In the genomic region with DNA sequence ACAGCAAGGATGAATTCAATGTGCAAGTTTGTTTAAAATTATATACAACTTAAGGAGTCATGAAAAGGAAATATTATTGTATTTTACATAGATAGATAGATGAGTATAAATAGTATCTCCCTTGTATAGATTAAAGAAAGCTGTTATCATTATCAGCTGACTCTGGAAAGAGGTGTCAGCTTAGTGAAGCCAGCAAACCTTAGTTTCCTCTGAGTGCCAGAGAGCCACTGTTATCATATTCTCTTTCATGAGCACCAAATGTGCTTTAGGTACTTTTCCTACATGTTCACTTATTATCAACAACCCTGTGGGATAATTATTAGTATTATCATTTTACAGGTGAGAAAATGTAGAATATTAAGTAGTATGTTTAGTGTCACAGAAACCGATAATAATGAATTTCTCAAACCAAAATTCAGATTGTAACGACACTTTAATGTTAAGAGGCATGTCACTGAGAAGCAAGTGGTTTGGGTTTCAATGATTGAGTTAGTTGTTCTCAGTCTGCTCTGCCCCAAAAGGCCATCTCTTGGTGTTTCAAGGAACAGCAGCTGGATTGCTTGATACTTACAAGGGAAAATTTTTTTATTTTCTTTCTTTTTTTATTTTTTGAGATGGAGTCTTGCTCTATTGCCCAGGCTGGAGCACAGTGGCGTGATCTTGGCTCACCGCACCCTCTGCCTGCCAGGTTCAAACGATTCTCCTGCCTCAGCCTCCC, we compare ENCODE assay signal across 15 cellular contexts. TPM values are rescaled to one million over a fixed set of nuclear protein-coding genes. Genes with fewer than 3 reads are reported as not detected.
DNase-seq lines count a peak whose midpoint lies in the region; FAIRE-seq and TF ChIP-seq lines count a peak whose summit lies in the region.
"Had no signal": no experiment of that assay in that cellular context is flagged by ENCODE, and none has a peak within 500 bp of the region (broad histone marks: within the 10 kb centered on the region; RNA-seq: fewer than 3 reads in every experiment).

No MANE protein-coding gene starts in this region.

- TF ChIP-seq CTCF in C4-2B (conservative IDR thresholded peaks at IDR 0.05), result peak; percentile 13; the same call in 1 of the 2 replicates
- peak in 1 of 3 experiments; percentile 15; a peak in 1 of 4 replicates for TF ChIP-seq CTCF in H1 (IDR thresholded peaks at IDR 0.05; ENCODE audit: control extremely low read depth in 1 of 3, insufficient read depth in 1 of 3, low read depth in 1 of 3, low read length in 3 of 3)

- H3K36me3 ChIP-seq in H1 (ENCODE audit: control insufficient read depth in 2 of 4, insufficient read depth in 4 of 4, low read length in 3 of 4) (0 out of 8 replicates have a peak, but pooled peaks cover 0 to 5% (median under 1%) of the 10 kb centered on the region in 4 experiments), mesendoderm (ENCODE audit: control insufficient read depth, insufficient read depth, low read length) (no peaks in the 10 kb centered on the region)
- H3K36me3 ChIP-seq: neutrophil had no signal

- no peak overlapping the region for H3K23ac ChIP-seq in H1 (ENCODE audit: insufficient read length)
- H3K23ac ChIP-seq in mesendoderm (ENCODE audit: low read length), result no peak overlapping the region

- CTCF ChIA-PET in H1 (lab: Charles Lee; ENCODE audit: partially characterized antibody), result interaction anchor here (0.7 to 1.9 kb wide), 11 partner anchors 9 to 451 kb away, joined by 3 to 7 read pairs (median 3); no protein-coding TSS in a partner anchor

- no peak for TF ChIP-seq POLR2A in H1 (IDR thresholded peaks at IDR 0.05; ENCODE audit: control extremely low read depth in 1 of 2, low read depth in 2 of 2, low read length in 2 of 2)

- H4K8ac ChIP-seq in H1 (ENCODE audit: extremely low read depth, insufficient read depth, low read length) (no peak overlapping the region), mesendoderm (ENCODE audit: low read depth, low read length) (no peak overlapping the region)

- H3K27me3 ChIP-seq in H1 (replicated peaks in 1 of 4; ENCODE audit: control insufficient read depth in 3 of 4, extremely low read depth in 1 of 4, insufficient read depth in 3 of 4, low read length in 3 of 4) (peaks cover 0 to 1% (median 0%) of the 10 kb centered on the region in 4 experiments; a peak in 1 of 7 replicates), mesendoderm (ENCODE audit: insufficient read depth, low read length, poor library complexity) (no peaks in the 10 kb centered on the region)
- H3K27me3 ChIP-seq: neutrophil had no signal

- no peaks in the 10 kb centered on the region for H3K9me3 ChIP-seq in H1 (ENCODE audit: insufficient read depth in 2 of 2, low read depth in 1 of 2, low read length in 1 of 2)
- H3K9me3 ChIP-seq: neutrophil had no signal

- no peak overlapping the region for H3K27ac Mint-ChIP-seq in activated naive CD8-positive, alpha-beta T cell treated with anti-CD3 and anti-CD28 coated beads for 36 hours

- H3K4me1 ChIP-seq in H1 (replicated peaks in 1 of 4; ENCODE audit: control insufficient read depth in 3 of 4, insufficient read depth in 4 of 4, low read length in 3 of 4), result peaks cover 0 to 22% (median 10%) of the 10 kb centered on the region in 4 experiments; a peak in 5 of 7 replicates
- H3K4me1 ChIP-seq in mesendoderm (ENCODE audit: control insufficient read depth, low read depth, low read length), result peaks cover 4% of the 10 kb centered on the region

- TF ChIP-seq EP300 in H1 (IDR thresholded peaks at IDR 0.05; ENCODE audit: borderline replicate concordance in 1 of 2, low read depth in 2 of 2, low read length in 2 of 2), result no peak

- H3K23me2 ChIP-seq in H1 (ENCODE audit: low read depth, low read length), result no peaks in the 10 kb centered on the region

- H3K56ac ChIP-seq in H1 (replicated peaks; ENCODE audit: insufficient read length, low read depth, low read length), result no peak overlapping the region
- no peak overlapping the region for H3K56ac ChIP-seq in mesendoderm (ENCODE audit: low read length)

- peaks cover 5% of the 10 kb centered on the region for H3K27me3 Mint-ChIP-seq in activated naive CD8-positive, alpha-beta T cell treated with anti-CD3 and anti-CD28 coated beads for 36 hours

- POLR2A ChIA-PET in H1 (lab: Charles Lee; ENCODE audit: partially characterized antibody), result no interaction called here

- no peak overlapping the region for H4K91ac ChIP-seq in H1 (replicated peaks; ENCODE audit: insufficient read length, low read length)

- no peak overlapping the region for H2BK20ac ChIP-seq in H1 (ENCODE audit: low read length)

- no peak for FAIRE-seq in H1 (lab: Jason Lieb, UNC)
- FAIRE-seq: bronchial epithelial cell, GM12892 had no signal

- no peak overlapping the region for H2AFZ ChIP-seq in H1 (ENCODE audit: low read length)

- H3K9me3 Mint-ChIP-seq in activated naive CD8-positive, alpha-beta T cell treated with anti-CD3 and anti-CD28 coated beads for 36 hours, result no peaks in the 10 kb centered on the region

- DNase-seq in NAMALWA (ENCODE audit: low spot score) (peak; percentile 26), H1 (ENCODE audit: low read depth in 1 of 2, low spot score in 2 of 2) (no peak), mesendoderm (peak; percentile 57), Ammon's horn (ENCODE audit: low spot score) (no peak)
- DNase-seq in stimulated activated CD4-positive, alpha-beta T cell treated with anti-CD3 and anti-CD28 coated beads, Interleukin-15, amount 100 ng/mL, for 24 hours, result no peak
- DNase-seq in activated naive CD4-positive, alpha-beta T cell treated with anti-CD3 and anti-CD28 coated beads, Interleukin-2, amount 50 U/mL, for 16 hours, result no peak
- no peak for DNase-seq in activated naive CD8-positive, alpha-beta T cell treated with anti-CD3 and anti-CD28 coated beads for 36 hours
- DNase-seq: activated CD4-positive, alpha-beta T cell treated with anti-CD3 and anti-CD28 coated beads for 1 hour; Calu3; kidney glomerular epithelial cell; MM.1S had no signal

- H3K79me1 ChIP-seq in H1 (ENCODE audit: low read depth, low read length) (no peaks in the 10 kb centered on the region), mesendoderm (ENCODE audit: low read length) (peaks cover 4% of the 10 kb centered on the region)

- H2BK120ac ChIP-seq in H1 (replicated peaks; ENCODE audit: low read depth, low read length) (no peak overlapping the region), mesendoderm (ENCODE audit: low read depth, low read length) (no peak overlapping the region)

- H2AK5ac ChIP-seq in H1 (ENCODE audit: low read depth, low read length) (no peak overlapping the region), mesendoderm (ENCODE audit: low read length) (no peak overlapping the region)

- H3K18ac ChIP-seq in H1 (ENCODE audit: extremely low read depth, low read length) (no peak overlapping the region), mesendoderm (ENCODE audit: low read length) (no peak overlapping the region)

- peaks cover 2% of the 10 kb centered on the region for H3K4me1 Mint-ChIP-seq in activated naive CD8-positive, alpha-beta T cell treated with anti-CD3 and anti-CD28 coated beads for 36 hours

- H3K27ac ChIP-seq in C4-2B (no peak overlapping the region), H1 (ENCODE audit: low read depth, low read length) (no peak overlapping the region), mesendoderm (ENCODE audit: low read depth, low read length) (no peak overlapping the region)
- H3K27ac ChIP-seq: neutrophil had no signal

- WGBS in H1 (ENCODE audit: extremely low coverage in 1 of 2, insufficient coverage in 1 of 2, insufficient read length in 1 of 2, insufficient replicate concordance in 2 of 2, low coverage in 1 of 2, low lambda C conversion rate in 2 of 2, missing lambda C conversion rate in 1 of 2), 2 experiments, result 96% methylated on average over 5 of the region's 5 CpGs; no CpG with 5 or more reads in 1 of the 2 experiments
- no CpG with 5 or more reads among the region's 5 CpGs for WGBS in mesendoderm (ENCODE audit: extremely low coverage, insufficient coverage, low lambda C conversion rate)

- no peak overlapping the region for H2BK12ac ChIP-seq in H1 (ENCODE audit: low read depth, low read length)

- no peaks in the 10 kb centered on the region for H3K36me3 Mint-ChIP-seq in activated naive CD8-positive, alpha-beta T cell treated with anti-CD3 and anti-CD28 coated beads for 36 hours

- no peak overlapping the region for H3K4me3 Mint-ChIP-seq in activated naive CD8-positive, alpha-beta T cell treated with anti-CD3 and anti-CD28 coated beads for 36 hours

- H2BK15ac ChIP-seq in H1 (ENCODE audit: low read length), result no peak overlapping the region
- no peak overlapping the region for H2BK15ac ChIP-seq in mesendoderm (replicated peaks; ENCODE audit: low read depth)

- H3K4me2 ChIP-seq in H1 (ENCODE audit: insufficient read depth in 1 of 2, low read depth in 2 of 2, low read length in 2 of 2) (no peak overlapping the region), mesendoderm (ENCODE audit: low read length) (no peak overlapping the region)

- H2BK5ac ChIP-seq in H1 (ENCODE audit: low read depth, low read length), result no peak overlapping the region
- no peak overlapping the region for H2BK5ac ChIP-seq in mesendoderm (ENCODE audit: low read length)

- H3K9ac ChIP-seq in H1 (replicated peaks in 1 of 4; ENCODE audit: extremely low read depth in 1 of 4, low read depth in 3 of 4, low read length in 3 of 4), result no peak overlapping the region
- no peak overlapping the region for H3K9ac ChIP-seq in mesendoderm (ENCODE audit: low read length)

- peak; percentile 9 to 38; a peak in 1 of 4 replicates for TF ChIP-seq RAD21 in H1 (IDR thresholded peaks at IDR 0.05 in 1 of 2, conservative IDR thresholded peaks at IDR 0.05 in 1 of 2; ENCODE audit: low read depth in 2 of 2, low read length in 2 of 2)

- H4K5ac ChIP-seq in H1 (ENCODE audit: insufficient read length, low read depth, low read length) (peak overlapping the region; percentile 15), mesendoderm (ENCODE audit: low read length) (no peak overlapping the region)

- peaks cover 0 to 2% of the 10 kb centered on the region in 2 experiments for H4K20me1 ChIP-seq in H1 (replicated peaks in 1 of 2; ENCODE audit: control insufficient read depth in 1 of 2, insufficient read depth in 2 of 2, low read length in 2 of 2)

- H3K79me2 ChIP-seq in H1 (ENCODE audit: control insufficient read depth in 1 of 2, insufficient read depth in 2 of 2, low read length in 2 of 2) (peaks cover 0 to 88% of the 10 kb centered on the region in 2 experiments; a peak in 2 of 4 replicates), mesendoderm (ENCODE audit: control insufficient read depth, insufficient read depth, low read length) (peaks cover 5% of the 10 kb centered on the region)

- no peak overlapping the region for H3K14ac ChIP-seq in H1 (ENCODE audit: insufficient read length)

- H3K4me3 ChIP-seq in H1 (ENCODE audit: extremely low read depth in 1 of 4, insufficient read depth in 2 of 4, low read depth in 3 of 4, low read length in 4 of 4) (no peak overlapping the region), mesendoderm (ENCODE audit: low read length) (no peak overlapping the region)

- no peak overlapping the region for H3K4ac ChIP-seq in H1 (replicated peaks; ENCODE audit: insufficient read length, low read depth, low read length)
- no peak overlapping the region for H3K4ac ChIP-seq in mesendoderm (ENCODE audit: low read depth, low read length)

RNA-seq across cellular contexts. Expression of a gene that starts 53.7 kb away (rescaled TPM):
- 63.7 and 66.1 TPM in 2 replicates for total RNA-seq in H1 (2021; fragmentation: NEBNext Ultra II Directional; extraction: Animal tissue kit (Norgen Biotek cat#: 25700))
- polyA plus RNA-seq in H1 (2011; rRNA removed), result 12.1 and 17.2 TPM in 2 replicates
- polyA plus RNA-seq in H1 (2011; cell fraction: cytosol; rRNA removed), result 22.0 TPM
- polyA plus RNA-seq in H1 (2011; cell fraction: nucleus; rRNA removed), result 33.7 TPM
- 28.9 to 40.9 TPM (median 32.3 TPM) in 4 replicates for polyA plus RNA-seq in H1 (2012, experiment 1 of 2)
- 2.3 TPM for polyA plus RNA-seq in H1 (2012, experiment 2 of 2)
- polyA plus RNA-seq in H1 (2013, experiment 1 of 2), result 56.5 TPM
- 51.3 TPM for polyA plus RNA-seq in H1 (2013, experiment 2 of 2)
- 56.4 and 61.1 TPM in 2 replicates for polyA minus RNA-seq in H1 (2011; rRNA and poly(A)+ RNA removed)
- polyA minus RNA-seq in H1 (2011; cell fraction: cytosol; rRNA and poly(A)+ RNA removed), result 27.7 TPM
- polyA minus RNA-seq in H1 (2011; cell fraction: nucleus; rRNA and poly(A)+ RNA removed), result 167 TPM
- 35.6 TPM for polyA plus RNA-seq in mesendoderm (2013, experiment 1 of 2)
- polyA plus RNA-seq in mesendoderm (2013, experiment 2 of 2), result 34.8 TPM
- total RNA-seq in activated naive CD8-positive, alpha-beta T cell treated with anti-CD3 and anti-CD28 coated beads for 36 hours, result 1 to 10 TPM; 2.1 to 2.6 TPM

Comparison
In these comparisons a context has a peak if more than half of its experiments do, and no peak if none do; other contexts are left out.
1. DNase-seq: peak in NAMALWA (single experiment) and mesendoderm (single experiment); none in H1 (0 of 2), stimulated activated CD4-positive, alpha-beta T cell treated with anti-CD3 and anti-CD28 coated beads, Interleukin-15, amount 100 ng/mL, for 24 hours (single experiment), activated naive CD4-positive, alpha-beta T cell treated with anti-CD3 and anti-CD28 coated beads, Interleukin-2, amount 50 U/mL, for 16 hours (single experiment), Ammon's horn (single experiment) and activated naive CD8-positive, alpha-beta T cell treated with anti-CD3 and anti-CD28 coated beads for 36 hours (single experiment).
2. RNA of a gene that starts 53.7 kb away (total RNA-seq): 63.7 to 66.1 TPM in H1; 2.1 to 2.6 TPM in activated naive CD8-positive, alpha-beta T cell treated with anti-CD3 and anti-CD28 coated beads for 36 hours; every median in the first group is over 10 times any median in the second.